1 cellular context compared by ENCODE assay signal in the genomic region with DNA sequence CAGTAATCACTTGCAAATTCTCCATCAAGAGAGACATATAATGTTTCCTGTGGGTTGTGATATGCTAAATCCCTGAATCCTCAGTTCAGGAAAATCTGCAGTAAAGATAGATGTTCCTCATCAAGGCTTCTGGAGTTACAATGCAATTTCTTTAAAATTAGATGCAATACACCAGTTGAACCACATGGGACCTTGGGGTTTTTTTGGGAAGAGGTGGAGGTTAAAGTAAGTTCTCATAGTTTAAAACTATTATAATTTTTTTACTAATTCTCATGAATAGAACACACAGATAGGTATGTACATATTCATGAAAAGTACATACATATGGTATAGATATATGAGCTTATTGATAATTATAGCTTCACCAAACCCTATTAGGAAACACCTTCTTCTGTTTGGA.
TF ChIP-seq lines count a peak whose summit lies in the region.

No MANE protein-coding gene starts in this region.

TF ChIP-seq in HepG2, 621 proteins besides CTCF, POLR2A, EP300 and RAD21:
- TF ChIP-seq, protein P1, sequence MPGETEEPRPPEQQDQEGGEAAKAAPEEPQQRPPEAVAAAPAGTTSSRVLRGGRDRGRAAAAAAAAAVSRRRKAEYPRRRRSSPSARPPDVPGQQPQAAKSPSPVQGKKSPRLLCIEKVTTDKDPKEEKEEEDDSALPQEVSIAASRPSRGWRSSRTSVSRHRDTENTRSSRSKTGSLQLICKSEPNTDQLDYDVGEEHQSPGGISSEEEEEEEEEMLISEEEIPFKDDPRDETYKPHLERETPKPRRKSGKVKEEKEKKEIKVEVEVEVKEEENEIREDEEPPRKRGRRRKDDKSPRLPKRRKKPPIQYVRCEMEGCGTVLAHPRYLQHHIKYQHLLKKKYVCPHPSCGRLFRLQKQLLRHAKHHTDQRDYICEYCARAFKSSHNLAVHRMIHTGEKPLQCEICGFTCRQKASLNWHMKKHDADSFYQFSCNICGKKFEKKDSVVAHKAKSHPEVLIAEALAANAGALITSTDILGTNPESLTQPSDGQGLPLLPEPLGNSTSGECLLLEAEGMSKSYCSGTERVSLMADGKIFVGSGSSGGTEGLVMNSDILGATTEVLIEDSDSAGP (CRISPR knock-in tag; IDR thresholded peaks at IDR 0.05; ENCODE audit: borderline replicate concordance) = no peak
- TF ChIP-seq, protein P2, sequence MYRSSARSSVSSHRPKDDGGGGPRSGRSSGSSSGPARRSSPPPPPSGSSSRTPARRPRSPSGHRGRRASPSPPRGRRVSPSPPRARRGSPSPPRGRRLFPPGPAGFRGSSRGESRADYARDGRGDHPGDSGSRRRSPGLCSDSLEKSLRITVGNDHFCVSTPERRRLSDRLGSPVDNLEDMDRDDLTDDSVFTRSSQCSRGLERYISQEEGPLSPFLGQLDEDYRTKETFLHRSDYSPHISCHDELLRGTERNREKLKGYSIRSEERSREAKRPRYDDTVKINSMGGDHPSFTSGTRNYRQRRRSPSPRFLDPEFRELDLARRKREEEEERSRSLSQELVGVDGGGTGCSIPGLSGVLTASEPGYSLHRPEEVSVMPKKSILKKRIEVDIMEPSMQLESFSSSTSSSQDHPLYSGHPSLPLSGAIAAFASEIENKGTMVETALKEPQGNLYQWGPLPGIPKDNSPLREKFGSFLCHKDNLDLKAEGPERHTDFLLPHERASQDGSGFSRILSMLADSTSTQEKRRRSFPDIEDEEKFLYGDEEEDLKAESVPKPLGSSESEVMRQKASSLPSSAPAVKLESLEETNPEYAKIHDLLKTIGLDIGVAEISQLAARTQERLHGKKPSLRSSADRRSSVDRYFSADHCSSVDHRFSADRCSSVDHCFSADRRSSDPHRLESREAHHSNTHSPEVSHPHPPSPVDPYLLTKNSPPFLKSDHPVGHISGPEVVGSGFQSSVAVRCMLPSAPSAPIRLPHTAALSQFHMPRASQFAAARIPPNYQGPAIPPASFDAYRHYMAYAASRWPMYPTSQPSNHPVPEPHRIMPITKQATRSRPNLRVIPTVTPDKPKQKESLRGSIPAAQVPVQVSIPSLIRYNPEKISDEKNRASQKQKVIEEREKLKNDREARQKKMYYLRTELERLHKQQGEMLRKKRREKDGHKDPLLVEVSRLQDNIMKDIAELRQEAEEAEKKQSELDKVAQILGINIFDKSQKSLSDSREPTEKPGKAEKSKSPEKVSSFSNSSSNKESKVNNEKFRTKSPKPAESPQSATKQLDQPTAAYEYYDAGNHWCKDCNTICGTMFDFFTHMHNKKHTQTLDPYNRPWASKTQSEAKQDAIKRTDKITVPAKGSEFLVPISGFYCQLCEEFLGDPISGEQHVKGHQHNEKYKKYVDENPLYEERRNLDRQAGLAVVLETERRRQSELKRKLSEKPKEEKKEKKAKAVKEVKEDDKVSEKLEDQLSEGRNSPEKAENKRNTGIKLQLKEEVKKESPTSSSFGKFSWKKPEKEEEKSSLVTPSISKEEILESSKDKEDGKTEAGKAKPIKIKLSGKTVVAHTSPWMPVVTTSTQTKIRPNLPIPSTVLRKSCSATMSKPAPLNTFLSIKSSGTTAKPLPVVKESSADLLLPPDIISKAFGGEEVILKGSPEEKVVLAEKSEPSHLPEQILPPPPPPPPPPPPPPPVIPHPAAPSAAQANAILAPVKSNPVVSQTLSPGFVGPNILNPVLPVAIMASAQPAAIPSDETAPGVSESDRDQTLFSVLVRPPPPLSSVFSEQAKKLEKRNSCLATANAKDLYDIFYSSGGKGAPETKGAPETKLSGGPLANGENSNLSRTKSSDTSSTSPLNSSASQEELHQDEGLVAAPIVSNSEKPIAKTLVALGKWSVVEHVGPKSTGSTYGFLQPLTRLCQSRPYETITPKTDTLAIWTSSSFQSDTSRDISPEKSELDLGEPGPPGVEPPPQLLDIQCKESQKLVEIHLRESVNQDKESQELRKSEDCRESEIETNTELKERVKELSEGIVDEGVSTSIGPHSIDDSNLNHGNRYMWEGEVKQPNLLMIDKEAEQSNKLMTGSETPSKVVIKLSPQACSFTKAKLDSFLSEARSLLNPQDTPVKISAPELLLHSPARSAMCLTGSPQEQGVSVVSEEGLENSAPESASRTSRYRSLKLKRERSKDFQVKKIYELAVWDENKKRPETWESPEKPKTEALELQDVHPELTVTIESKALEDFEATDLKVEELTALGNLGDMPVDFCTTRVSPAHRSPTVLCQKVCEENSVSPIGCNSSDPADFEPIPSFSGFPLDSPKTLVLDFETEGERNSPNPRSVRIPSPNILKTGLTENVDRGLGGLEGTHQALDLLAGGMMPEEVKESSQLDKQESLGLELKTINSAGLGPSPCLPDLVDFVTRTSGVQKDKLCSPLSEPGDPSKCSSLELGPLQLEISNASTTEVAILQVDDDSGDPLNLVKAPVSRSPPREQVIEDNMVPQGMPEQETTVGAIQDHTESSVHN (CRISPR knock-in tag; IDR thresholded peaks at IDR 0.05) = no peak
- TF ChIP-seq ZKSCAN5 (CRISPR knock-in tag; IDR thresholded peaks at IDR 0.05) = no peak
